ENCODE assay signal across 14 cellular contexts in the genomic region with DNA sequence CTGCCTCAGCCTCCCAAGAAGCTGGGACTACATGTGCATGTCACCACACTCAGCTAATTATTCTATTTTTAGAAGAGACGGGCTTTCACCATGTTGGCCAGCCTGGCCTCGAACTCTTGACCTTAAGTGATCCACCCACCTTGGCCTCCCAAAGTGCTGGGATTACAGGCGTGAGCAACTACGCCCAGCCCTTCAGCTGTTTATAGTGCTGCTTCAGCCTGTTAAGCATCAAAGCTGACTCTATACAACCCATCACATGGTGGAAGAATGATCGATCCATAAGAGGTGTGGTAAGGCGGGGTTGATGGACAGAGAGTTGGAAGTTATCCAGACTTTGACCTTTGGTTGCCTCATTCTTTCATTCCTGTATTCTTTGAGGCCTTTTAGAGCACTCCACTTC.
"Had no signal": no experiment of that assay in that cellular context is flagged by ENCODE, and none has a peak within 500 bp of the region (broad histone marks: within the 10 kb centered on the region; RNA-seq: fewer than 3 reads in every experiment).

No MANE protein-coding gene starts in this region.

- H3K36me3 ChIP-seq: esophagus squamous epithelium had no signal

- ATAC-seq: left ventricle myocardium superior, right cardiac atrium had no signal

- FAIRE-seq: colon had no signal

- DNase-seq: activated CD4-positive, alpha-beta T cell treated with anti-CD3 and anti-CD28 coated beads, Interleukin-2, amount 10 ng/mL, durations not matched to agents 7 days and 5 days; activated CD8-positive, alpha-beta memory T cell treated with anti-CD3 and anti-CD28 coated beads, Interleukin-2, amount 50 U/mL, for 48 hours; activated gamma-delta T cell; activated T-cell treated with anti-CD3 and anti-CD28 coated beads, Interleukin-2, amount 50 U/mL, for 72 hours; amniotic stem cell; esophagus squamous epithelium; hypothalamus; kidney; left ventricle myocardium superior; mesendoderm; nucleus accumbens; right cardiac atrium; stimulated activated naive CD8-positive, alpha-beta T cell treated with anti-CD3 and anti-CD28 coated beads, Interleukin-15, amount 100 ng/mL, for 72 hours had no signal

- H3K9me3 ChIP-seq: esophagus squamous epithelium had no signal

- H3K4me3 ChIP-seq: esophagus squamous epithelium had no signal

- H3K27me3 ChIP-seq: esophagus squamous epithelium had no signal

- H3K27ac ChIP-seq: esophagus squamous epithelium had no signal
